In genomic region chr6:42898891-42899361, GRCh38 we compare ENCODE assay signal across 8 cellular contexts. TPM values are rescaled to one million over a fixed set of nuclear protein-coding genes. Genes with fewer than 3 reads are reported as not detected.
DNase-seq lines count a peak whose midpoint lies in the region; ATAC-seq and TF ChIP-seq lines count a peak whose summit lies in the region.

No MANE protein-coding gene starts in this region.

- H3K4me2 ChIP-seq in KMS-11: no peak overlapping the region

- no peak for TF ChIP-seq EP300 in upper lobe of left lung (IDR thresholded peaks at IDR 0.05)

- H3K36me3 ChIP-seq in KMS-11 (ENCODE audit: insufficient read depth) (no peaks in the 10 kb centered on the region), upper lobe of left lung (no peaks in the 10 kb centered on the region)

- no peaks in the 10 kb centered on the region for H3K9me3 ChIP-seq in upper lobe of left lung

- no peak overlapping the region for H2AFZ ChIP-seq in KMS-11 (ENCODE audit: low read depth)

- no peak overlapping the region for H3K27ac Mint-ChIP-seq in osteocyte (ENCODE audit: unreplicated experiment)

- H3K27ac ChIP-seq in KMS-11: no peak overlapping the region
- H3K27ac ChIP-seq in upper lobe of left lung: no peak overlapping the region

- peaks cover 21% of the 10 kb centered on the region for H3K4me1 Mint-ChIP-seq in osteocyte (ENCODE audit: unreplicated experiment)

- ATAC-seq in upper lobe of left lung (ENCODE audit: low FRiP score in 2 of 2) (no peak), GM19455 (IDR thresholded peaks at IDR 0.05; ENCODE audit: unreplicated experiment) (no peak)

- no peaks in the 10 kb centered on the region for H4K20me1 ChIP-seq in KMS-11 (ENCODE audit: insufficient read depth)

- H3K27me3 ChIP-seq in KMS-11 (ENCODE audit: insufficient read depth, low read depth) (no peaks in the 10 kb centered on the region), upper lobe of left lung (no peaks in the 10 kb centered on the region)

- H3K9ac ChIP-seq in KMS-11: no peak overlapping the region

- TF ChIP-seq POLR2A in upper lobe of left lung (IDR thresholded peaks at IDR 0.05): no peak

- H3K9me3 Mint-ChIP-seq in osteocyte (ENCODE audit: unreplicated experiment): no peaks in the 10 kb centered on the region

- TF ChIP-seq CTCF in KMS-11 (conservative IDR thresholded peaks at IDR 0.05; ENCODE audit: low read depth, low read length) (peak; percentile 84), fibroblast of pulmonary artery (IDR thresholded peaks at IDR 0.05; ENCODE audit: low read length, missing control alignments) (peak; percentile 55), osteocyte (IDR thresholded peaks at IDR 0.05) (peak; percentile 74), upper lobe of left lung (IDR thresholded peaks at IDR 0.05) (peak; percentile 60 to 94 (median 79))

- no peaks in the 10 kb centered on the region for H3K4me1 ChIP-seq in KMS-11 (ENCODE audit: low read depth, poor library complexity, severe bottlenecking)
- H3K4me1 ChIP-seq in upper lobe of left lung: peaks cover 0 to 18% (median 5%) of the 10 kb centered on the region in 4 donors

- WGBS in upper lobe of left lung, 2 donors: 10 to 12% methylated on average over 10 of the region's 10 CpGs

- no peaks in the 10 kb centered on the region for H3K79me2 ChIP-seq in KMS-11 (ENCODE audit: insufficient read depth, low read depth)

- peak overlapping the region; percentile 35 for H3K4me3 Mint-ChIP-seq in osteocyte (ENCODE audit: unreplicated experiment)

- H3K36me3 Mint-ChIP-seq in osteocyte (ENCODE audit: unreplicated experiment): no peaks in the 10 kb centered on the region

- no peaks in the 10 kb centered on the region for H3K27me3 Mint-ChIP-seq in osteocyte (ENCODE audit: unreplicated experiment)

- DNase-seq in CMK (ENCODE audit: low read depth): peak; percentile 43
- DNase-seq in OCI-M1 (lab: John Stamatoyannopoulos, UW): peak; percentile 96
- peak; percentile 73 for DNase-seq in activated T-cell treated with anti-CD3 and anti-CD28 coated beads for 4 hours
- DNase-seq in fibroblast of pulmonary artery (ENCODE audit: low read depth): peak; percentile 73
- DNase-seq in osteocyte (ENCODE audit: extremely low spot score, unreplicated experiment): no peak
- DNase-seq in upper lobe of left lung: peak in 1 of 2 donors; percentile 80

- H3K4me3 ChIP-seq in KMS-11 (IDR thresholded peaks at IDR 0.05; ENCODE audit: insufficient read depth, low read depth, low read length) (no peak overlapping the region), fibroblast of pulmonary artery (replicated peaks; ENCODE audit: low read depth, low read length) (no peak overlapping the region), upper lobe of left lung (no peak overlapping the region)

RNA-seq across cellular contexts. Expression of gene PTCRA, which starts 16.9 kb away (rescaled TPM):
- total RNA-seq in osteocyte (not detected in 2 replicates), upper lobe of left lung (10 to 100 TPM in 1 of 6 donors, 1 to 10 TPM in 3, not detected in 2; 3.3 to 10.7 (median 7.1) TPM)

RNA-seq across cellular contexts. Expression of gene RPL7L1, which starts 19.5 kb away (rescaled TPM):
- total RNA-seq in osteocyte (77.4 and 80.5 TPM in 2 replicates), upper lobe of left lung (10 to 100 TPM; 41.7 to 81.5 (median 58.2) TPM)

RNA-seq across cellular contexts. Expression of gene CNPY3, which starts 30.4 kb away (rescaled TPM):
- 69.0 and 73.6 TPM in 2 replicates for total RNA-seq in osteocyte
- total RNA-seq in upper lobe of left lung: 10 to 100 TPM; 32.4 to 95.2 (median 50.3) TPM
